Comparison of ENCODE assay signal across 1 cellular context in genomic region chr3:169765281-169765624, GRCh38.
TF ChIP-seq lines count a peak whose summit lies in the region.

No MANE protein-coding gene starts in this region.

TF ChIP-seq in K562, 482 proteins besides CTCF, POLR2A, EP300 and RAD21:
- TF ChIP-seq NCOA2 (IDR thresholded peaks at IDR 0.05; ENCODE audit: partially characterized antibody in 2 of 2) (no peak), KAT8 (IDR thresholded peaks at IDR 0.05; ENCODE audit: low read depth) (no peak), HDAC6 (IDR thresholded peaks at IDR 0.05; ENCODE audit: low read depth, low read length) (no peak), RBM25 (IDR thresholded peaks at IDR 0.05; ENCODE audit: low read depth, low read length, severe bottlenecking) (peak; percentile 1), NR2C2 (CRISPR knock-in tag; IDR thresholded peaks at IDR 0.05) (no peak), NR2C2 (tag; IDR thresholded peaks at IDR 0.05) (0 out of 2 replicates have a peak, but pooled peaks have one; percentile 42), L3MBTL2 (IDR thresholded peaks at IDR 0.05) (peak; percentile 52; the same call in 1 of the 2 replicates), GABPA (tag; conservative IDR thresholded peaks at IDR 0.05; ENCODE audit: low read depth) (peak; percentile 77)
- TF ChIP-seq, protein P1, sequence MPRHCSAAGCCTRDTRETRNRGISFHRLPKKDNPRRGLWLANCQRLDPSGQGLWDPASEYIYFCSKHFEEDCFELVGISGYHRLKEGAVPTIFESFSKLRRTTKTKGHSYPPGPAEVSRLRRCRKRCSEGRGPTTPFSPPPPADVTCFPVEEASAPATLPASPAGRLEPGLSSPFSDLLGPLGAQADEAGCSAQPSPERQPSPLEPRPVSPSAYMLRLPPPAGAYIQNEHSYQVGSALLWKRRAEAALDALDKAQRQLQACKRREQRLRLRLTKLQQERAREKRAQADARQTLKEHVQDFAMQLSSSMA (CRISPR knock-in tag; IDR thresholded peaks at IDR 0.05), result peak; percentile 65
- TF ChIP-seq, protein P2, sequence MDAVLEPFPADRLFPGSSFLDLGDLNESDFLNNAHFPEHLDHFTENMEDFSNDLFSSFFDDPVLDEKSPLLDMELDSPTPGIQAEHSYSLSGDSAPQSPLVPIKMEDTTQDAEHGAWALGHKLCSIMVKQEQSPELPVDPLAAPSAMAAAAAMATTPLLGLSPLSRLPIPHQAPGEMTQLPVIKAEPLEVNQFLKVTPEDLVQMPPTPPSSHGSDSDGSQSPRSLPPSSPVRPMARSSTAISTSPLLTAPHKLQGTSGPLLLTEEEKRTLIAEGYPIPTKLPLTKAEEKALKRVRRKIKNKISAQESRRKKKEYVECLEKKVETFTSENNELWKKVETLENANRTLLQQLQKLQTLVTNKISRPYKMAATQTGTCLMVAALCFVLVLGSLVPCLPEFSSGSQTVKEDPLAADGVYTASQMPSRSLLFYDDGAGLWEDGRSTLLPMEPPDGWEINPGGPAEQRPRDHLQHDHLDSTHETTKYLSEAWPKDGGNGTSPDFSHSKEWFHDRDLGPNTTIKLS (IDR thresholded peaks at IDR 0.05; ENCODE audit: borderline replicate concordance, low read depth), result peak; percentile 6; the same call in 1 of the 2 replicates
